Comparison of ENCODE assay signal across 17 cellular contexts in the genomic region with DNA sequence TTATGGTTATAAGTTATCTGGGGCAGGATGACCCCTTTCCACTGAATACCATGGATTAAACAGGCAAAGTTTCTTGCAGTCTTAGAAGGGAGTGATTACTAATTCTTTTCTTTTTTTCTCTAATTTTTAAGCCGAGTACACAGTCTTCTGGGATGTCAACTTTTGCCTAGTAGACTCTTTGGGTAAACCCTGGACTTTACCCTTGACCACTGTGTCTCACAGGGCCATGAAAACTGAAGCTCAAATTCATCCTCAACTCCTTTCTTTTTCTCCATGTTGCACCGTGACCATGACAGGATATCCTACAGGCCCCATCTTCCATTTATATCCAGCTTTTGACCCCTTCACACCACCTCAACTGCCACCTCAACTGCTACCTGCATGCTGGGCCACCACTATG. TPM values are rescaled to one million over a fixed set of nuclear protein-coding genes. Genes with fewer than 3 reads are reported as not detected.
DNase-seq lines count a peak whose midpoint lies in the region; ATAC-seq and TF ChIP-seq lines count a peak whose summit lies in the region.
"Had no signal": no experiment of that assay in that cellular context is flagged by ENCODE, and none has a peak within 500 bp of the region (broad histone marks: within the 10 kb centered on the region; RNA-seq: fewer than 3 reads in every experiment).

No MANE protein-coding gene starts in this region.

- 100% methylated on average over 1 of the region's 2 CpGs; no CpG with 5 or more reads in 1 of the 2 experiments for WGBS in IMR-90 (ENCODE audit: extremely low coverage in 2 of 2, insufficient read length in 1 of 2), 2 experiments
- 66% methylated on average over 2 of the region's 2 CpGs for WGBS in liver

- TF ChIP-seq RAD21 in IMR-90 (IDR thresholded peaks at IDR 0.05; ENCODE audit: low read length) (no peak), liver (IDR thresholded peaks at IDR 0.05) (no peak)

- CTCF ChIA-PET in IMR-90 (lab: Yijun Ruan, JAX): no interaction called here
- CTCF ChIA-PET in CD4-positive, alpha-beta memory T cell (lab: Charles Lee; ENCODE audit: partially characterized antibody): interaction anchor here (1.0 to 1.1 kb wide), 2 partner anchors 9 to 17 kb away, joined by 3 to 6 read pairs; no protein-coding TSS in a partner anchor

- H2BK20ac ChIP-seq in IMR-90 (ENCODE audit: low read depth, low read length): no peak overlapping the region

- peak overlapping the region; percentile 68 for H2AFZ ChIP-seq in IMR-90 (replicated peaks; ENCODE audit: low read length, poor library complexity)

- H3K14ac ChIP-seq in IMR-90 (replicated peaks; ENCODE audit: low read depth, low read length): no peak overlapping the region

- peaks cover 0 to 1% (median 0%) of the 10 kb centered on the region in 4 donors for H3K4me1 Mint-ChIP-seq in CD4-positive, alpha-beta memory T cell
- H3K4me1 Mint-ChIP-seq: CD4-positive, CD25-positive, alpha-beta regulatory T cell had no signal

- H2AK5ac ChIP-seq in IMR-90 (ENCODE audit: low read depth, low read length): no peak overlapping the region

- no peaks in the 10 kb centered on the region for H3K36me3 ChIP-seq in IMR-90 (ENCODE audit: control insufficient read depth, insufficient read depth, low read length)
- no peaks in the 10 kb centered on the region for H3K36me3 ChIP-seq in liver (ENCODE audit: control insufficient read depth in 4 of 4, insufficient read depth in 3 of 4, low read depth in 1 of 4, low read length in 3 of 4)
- H3K36me3 ChIP-seq in CD4-positive, alpha-beta memory T cell (ENCODE audit: insufficient read depth, low read length): no peaks in the 10 kb centered on the region
- H3K36me3 ChIP-seq: BE2C, BLaER1 had no signal

- no peak overlapping the region for H2BK120ac ChIP-seq in IMR-90 (ENCODE audit: low read depth, low read length)

- ATAC-seq in IMR-90 (ENCODE audit: low read depth) (no peak), left lobe of liver (peak; percentile 60)
- ATAC-seq: A549; CD8-positive, alpha-beta T cell had no signal

- TF ChIP-seq CTCF in IMR-90 (conservative IDR thresholded peaks at IDR 0.05; ENCODE audit: low read depth, low read length): no peak
- no peak for TF ChIP-seq CTCF in liver (IDR thresholded peaks at IDR 0.05; ENCODE audit: low read depth, low read length, missing input control)

- H4K20me1 ChIP-seq in IMR-90 (ENCODE audit: insufficient read depth, low read length): no peaks in the 10 kb centered on the region
- H4K20me1 ChIP-seq: BLaER1 had no signal

- H2BK5ac ChIP-seq in IMR-90 (ENCODE audit: low read depth, low read length, poor library complexity, severe bottlenecking): no peak overlapping the region

- no peaks in the 10 kb centered on the region for H3K9me3 Mint-ChIP-seq in CD4-positive, alpha-beta memory T cell
- H3K9me3 Mint-ChIP-seq: CD8-positive, alpha-beta T cell had no signal

- H3K4me1 ChIP-seq in IMR-90 (ENCODE audit: control insufficient read depth, insufficient read depth, low read length) (no peaks in the 10 kb centered on the region), liver (ENCODE audit: control insufficient read depth in 4 of 4, insufficient read depth in 4 of 4, low read length in 3 of 4) (no peaks in the 10 kb centered on the region)
- no peaks in the 10 kb centered on the region for H3K4me1 ChIP-seq in CD4-positive, alpha-beta memory T cell (ENCODE audit: insufficient read depth, low read length)
- H3K4me1 ChIP-seq: A549, BLaER1, Caco-2 had no signal

- H3K27me3 ChIP-seq in IMR-90 (ENCODE audit: control insufficient read depth, insufficient read depth, low read length): peaks cover 22% of the 10 kb centered on the region
- no peaks in the 10 kb centered on the region for H3K27me3 ChIP-seq in liver (ENCODE audit: control insufficient read depth in 4 of 4, insufficient read depth in 4 of 4, low read length in 3 of 4)
- H3K27me3 ChIP-seq in CD4-positive, alpha-beta memory T cell (ENCODE audit: insufficient read depth, low read length): no peaks in the 10 kb centered on the region
- H3K27me3 ChIP-seq: BE2C, BLaER1 had no signal

- H3K79me1 ChIP-seq in IMR-90 (ENCODE audit: low read depth in 1 of 2, low read length in 2 of 2): no peaks in the 10 kb centered on the region

- H3K4me3 Mint-ChIP-seq in CD4-positive, alpha-beta memory T cell: no peak overlapping the region
- H3K4me3 Mint-ChIP-seq: CD14-positive monocyte; CD4-positive, CD25-positive, alpha-beta regulatory T cell; CD8-positive, alpha-beta T cell had no signal

- H3K56ac ChIP-seq in IMR-90 (ENCODE audit: extremely low read depth, insufficient read depth, low read length): no peak overlapping the region

- H3K27me3 Mint-ChIP-seq in CD4-positive, alpha-beta memory T cell: peaks cover 9 to 12% of the 10 kb centered on the region in 2 donors

- POLR2A ChIA-PET in IMR-90 (lab: Charles Lee; ENCODE audit: unreplicated experiment): no interaction called here
- POLR2A ChIA-PET in CD4-positive, alpha-beta memory T cell (lab: Charles Lee; ENCODE audit: partially characterized antibody): interaction anchor here (1.0 to 1.3 kb wide), 2 partner anchors 9 to 11 kb away, joined by 3 to 4 read pairs; no protein-coding TSS in a partner anchor

- H3K9me1 ChIP-seq in IMR-90 (ENCODE audit: insufficient read depth, low read length): no peaks in the 10 kb centered on the region

- H3K27ac Mint-ChIP-seq in CD4-positive, alpha-beta memory T cell: peak overlapping the region in 1 of 7 donors; percentile 31
- H3K27ac Mint-ChIP-seq: CD14-positive monocyte; CD4-positive, CD25-positive, alpha-beta regulatory T cell; CD8-positive, alpha-beta T cell had no signal

- H3K4me2 ChIP-seq in IMR-90 (ENCODE audit: low read depth, low read length): no peak overlapping the region
- H3K4me2 ChIP-seq: A549, BLaER1 had no signal

- H2BK15ac ChIP-seq in IMR-90 (ENCODE audit: low read depth, low read length): no peak overlapping the region

- no peak overlapping the region for H3K4ac ChIP-seq in IMR-90 (ENCODE audit: low read depth, low read length)

- H3K9me3 ChIP-seq in IMR-90 (ENCODE audit: control insufficient read depth, insufficient read depth, low read length): no peaks in the 10 kb centered on the region
- H3K9me3 ChIP-seq in liver (ENCODE audit: control insufficient read depth in 4 of 4, low read length in 3 of 4): no peaks in the 10 kb centered on the region
- H3K9me3 ChIP-seq in CD4-positive, alpha-beta memory T cell (ENCODE audit: control insufficient read depth in 1 of 2, low read length in 2 of 2): no peaks in the 10 kb centered on the region
- H3K9me3 ChIP-seq: A549, BE2C, BLaER1, Caco-2 had no signal

- no peak overlapping the region for H2AK9ac ChIP-seq in IMR-90 (replicated peaks; ENCODE audit: low read depth, low read length, poor library complexity)

- H3K9ac ChIP-seq in IMR-90 (ENCODE audit: low read depth, low read length) (no peak overlapping the region), liver (ENCODE audit: low read depth in 1 of 2, low read length in 2 of 2) (no peak overlapping the region)
- H3K9ac ChIP-seq: BLaER1 had no signal

- H3K27ac ChIP-seq in IMR-90 (ENCODE audit: insufficient read depth, low read length) (no peak overlapping the region), liver (ENCODE audit: low read depth in 1 of 2, low read length in 2 of 2) (no peak overlapping the region)
- H3K27ac ChIP-seq in CD4-positive, alpha-beta memory T cell (ENCODE audit: low read depth, low read length): no peak overlapping the region
- H3K27ac ChIP-seq: 22Rv1, A549, BLaER1 had no signal

- H4K91ac ChIP-seq in IMR-90 (ENCODE audit: insufficient read depth, low read depth, low read length): no peak overlapping the region

- in situ Hi-C loops in IMR-90 (cut with MboI; ENCODE audit: low sequenced_read_pairs): no loop called here

- no peak for TF ChIP-seq POLR2A in IMR-90 (IDR thresholded peaks at IDR 0.05; ENCODE audit: low read depth, low read length)

- no peaks in the 10 kb centered on the region for H3K36me3 Mint-ChIP-seq in CD4-positive, alpha-beta memory T cell
- H3K36me3 Mint-ChIP-seq: CD14-positive monocyte; CD4-positive, CD25-positive, alpha-beta regulatory T cell; CD8-positive, alpha-beta T cell had no signal

- no peak overlapping the region for H4K5ac ChIP-seq in IMR-90 (ENCODE audit: low read depth, low read length)

- no peak overlapping the region for H4K8ac ChIP-seq in IMR-90 (ENCODE audit: low read depth in 2 of 2, low read length in 2 of 2)

- H3K4me3 ChIP-seq in IMR-90 (ENCODE audit: insufficient read depth, low read depth, low read length): no peak overlapping the region
- H3K4me3 ChIP-seq in liver (ENCODE audit: low read depth in 1 of 3, low read length in 3 of 3): no peak overlapping the region
- H3K4me3 ChIP-seq in CD4-positive, alpha-beta memory T cell (ENCODE audit: low read length in 2 of 2): no peak overlapping the region
- H3K4me3 ChIP-seq: A549, BLaER1 had no signal

- intact Hi-C loops in IMR-90 (cut with micrococcal nuclease): no loop called here
- intact Hi-C loops in CD4-positive, alpha-beta memory T cell (cut with micrococcal nuclease): no loop called here

- no peak overlapping the region for H3K23ac ChIP-seq in IMR-90 (ENCODE audit: low read depth, low read length)

- H3K18ac ChIP-seq in IMR-90 (ENCODE audit: low read depth, low read length): no peak overlapping the region

- no TSS peak for BruUV-seq in IMR-90 (replicated peaks; lab: Mats Ljungman, UMichigan)

- dilution Hi-C loops in IMR-90 (cut with HindIII; ENCODE audit: low sequenced_read_pairs, unreplicated experiment): no loop called here

- DNase-seq in IMR-90: no peak
- DNase-seq in left lobe of liver (ENCODE audit: low spot score): no peak
- no peak for DNase-seq in AG08395 (ENCODE audit: low spot score)
- DNase-seq in CD4-positive, alpha-beta memory T cell: no peak
- DNase-seq: BE2C; C1 segment of cervical spinal cord; Caco-2; Calu3; CD4-positive, CD25-positive, alpha-beta regulatory T cell; DMS79 treated with DMSO at 0.1 percent for 48 hours; GF-D8 had no signal

TF ChIP-seq in liver, 16 proteins besides CTCF, POLR2A, EP300 and RAD21:
- TF ChIP-seq, protein P1, sequence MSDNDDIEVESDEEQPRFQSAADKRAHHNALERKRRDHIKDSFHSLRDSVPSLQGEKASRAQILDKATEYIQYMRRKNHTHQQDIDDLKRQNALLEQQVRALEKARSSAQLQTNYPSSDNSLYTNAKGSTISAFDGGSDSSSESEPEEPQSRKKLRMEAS (IDR thresholded peaks at IDR 0.05): no peak
- TF ChIP-seq GABPA (IDR thresholded peaks at IDR 0.05 in 1 of 2, conservative IDR thresholded peaks at IDR 0.05 in 1 of 2): no peak
- no peak for TF ChIP-seq YY1 (IDR thresholded peaks at IDR 0.05)
- peak; percentile 48 to 56 for TF ChIP-seq HNF4A (conservative IDR thresholded peaks at IDR 0.05)
- TF ChIP-seq FOXA2 (IDR thresholded peaks at IDR 0.05): no peak

RNA-seq across cellular contexts. Expression of gene GJA3, which starts 51.8 kb away (rescaled TPM):
- total RNA-seq in IMR-90 (2012; rRNA removed) (2.7 and 3.6 TPM in 2 replicates), left lobe of liver (0.03 TPM), liver (under 1 TPM in 1 of 2 donors, not detected in 1; 0.05 TPM)
- polyA plus RNA-seq in IMR-90 (2012; rRNA removed) (1.2 and 1.5 TPM in 2 replicates), liver (under 1 TPM in 1 of 2 donors, not detected in 1; 0.02 TPM)
- 0.80 and 1.1 TPM in 2 replicates for polyA plus RNA-seq in IMR-90 (2012; cell fraction: cytosol; rRNA removed)
- 0.63 and 0.79 TPM in 2 replicates for polyA plus RNA-seq in IMR-90 (2012; cell fraction: nucleus; rRNA removed; ENCODE audit: low replicate concordance)
- total RNA-seq in CD4-positive, alpha-beta memory T cell: under 1 TPM in 1 of 2 experiments, not detected in 1; 0.09 TPM
- not detected for polyA plus RNA-seq in CD4-positive, alpha-beta memory T cell
- total RNA-seq: CD4-positive, CD25-positive, alpha-beta regulatory T cell had no signal
- polyA plus RNA-seq: CD14-positive monocyte had no signal
